Comparison of ENCODE assay signal across 17 cellular contexts in the genomic region with DNA sequence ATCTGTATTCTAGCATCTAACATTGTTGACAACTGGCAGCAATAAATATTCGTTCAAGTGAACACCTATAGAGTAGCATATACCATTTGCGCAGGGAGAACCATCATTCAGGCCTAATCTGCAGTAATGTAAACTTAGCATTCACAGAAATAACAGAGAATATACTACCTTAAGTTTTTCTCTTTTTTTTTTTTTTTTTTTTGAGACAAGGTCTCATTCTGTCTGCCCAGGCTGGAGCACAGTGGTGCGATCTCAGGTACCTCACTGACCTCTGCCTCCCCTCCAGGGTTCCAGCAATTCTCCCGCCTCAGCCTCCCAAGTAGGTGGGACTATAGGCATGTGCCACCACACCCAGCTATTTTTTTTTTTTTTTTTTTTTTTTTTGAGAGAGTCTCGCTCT. TPM values are rescaled to one million over a fixed set of nuclear protein-coding genes. Genes with fewer than 3 reads are reported as not detected.
A peak's percentile ranks its signal among the peaks of the same experiment; 100 is the strongest.
DNase-seq lines count a peak whose midpoint lies in the region; ATAC-seq and TF ChIP-seq lines count a peak whose summit lies in the region.
"Had no signal": no experiment of that assay in that cellular context is flagged by ENCODE, and none has a peak within 500 bp of the region (broad histone marks: within the 10 kb centered on the region; RNA-seq: fewer than 3 reads in every experiment).

No MANE protein-coding gene starts in this region.

- H2AFZ ChIP-seq in smooth muscle cell (ENCODE audit: low read depth) = no peak overlapping the region

- H3K9me3 ChIP-seq in Caco-2 = no peaks in the 10 kb centered on the region
- H3K9me3 ChIP-seq in T-helper 17 cell (ENCODE audit: control insufficient read depth, low read length, poor library complexity, severe bottlenecking) = no peaks in the 10 kb centered on the region
- no peaks in the 10 kb centered on the region for H3K9me3 ChIP-seq in smooth muscle cell (replicated peaks; ENCODE audit: low read depth)
- H3K9me3 ChIP-seq in transverse colon = no peaks in the 10 kb centered on the region
- H3K9me3 ChIP-seq: BE2C, MG63 had no signal

- H3F3A ChIP-seq in smooth muscle cell (ENCODE audit: low read depth) = no peaks in the 10 kb centered on the region

- peak overlapping the region; percentile 3 for H3K27ac ChIP-seq in smooth muscle cell (ENCODE audit: low read depth)
- H3K27ac ChIP-seq in transverse colon = no peak overlapping the region

- 100% methylated on average over 5 of the region's 5 CpGs for WGBS in smooth muscle cell (ENCODE audit: low lambda C conversion rate)
- WGBS in transverse colon (ENCODE audit: low coverage in 1 of 2), 2 donors = 95 to 100% methylated on average over 4 to 5 of the region's 5 CpGs

- intact Hi-C loops in Caco-2 (cut with micrococcal nuclease; ENCODE audit: unreplicated experiment) (no loop called here), transverse colon (cut with DNase I; ENCODE audit: low total_unique reads) (no loop called here)

- H3K9ac ChIP-seq in smooth muscle cell (ENCODE audit: low read depth) = no peak overlapping the region

- peaks cover 78% of the 10 kb centered on the region for H4K20me1 ChIP-seq in smooth muscle cell (ENCODE audit: low read depth)

- in situ Hi-C loops in transverse colon (cut with MboI; ENCODE audit: low pct_ligation_motif_present in 1 of 4, low pct_unique_long_range_greater_than_20kb in 1 of 4, low sequenced_read_pairs in 3 of 4) = no loop called here

- H3K4me3 ChIP-seq in Caco-2 (ENCODE audit: low read depth, low read length) = no peak overlapping the region
- no peak overlapping the region for H3K4me3 ChIP-seq in smooth muscle cell
- no peak overlapping the region for H3K4me3 ChIP-seq in transverse colon
- H3K4me3 ChIP-seq: MG63 had no signal

- peak overlapping the region; percentile 75 for H3K27ac Mint-ChIP-seq in Caco-2 (ENCODE audit: unreplicated experiment)
- H3K27ac Mint-ChIP-seq in T-helper 17 cell = peak overlapping the region; percentile 69
- H3K27ac Mint-ChIP-seq in endothelial cell (ENCODE audit: unreplicated experiment) = peak overlapping the region; percentile 14

- H3K27me3 ChIP-seq in Caco-2 (replicated peaks; ENCODE audit: control insufficient read depth, insufficient read depth, low read length) (no peaks in the 10 kb centered on the region), smooth muscle cell (ENCODE audit: low read depth) (no peaks in the 10 kb centered on the region), transverse colon (no peaks in the 10 kb centered on the region)
- H3K27me3 ChIP-seq: BE2C, MG63 had no signal

- H3K4me1 ChIP-seq in Caco-2 (peaks cover 42% of the 10 kb centered on the region), smooth muscle cell (ENCODE audit: low read depth) (no peaks in the 10 kb centered on the region), transverse colon (no peaks in the 10 kb centered on the region)
- H3K4me1 ChIP-seq: BE2C had no signal

- no peaks in the 10 kb centered on the region for H3K27me3 Mint-ChIP-seq in Caco-2 (ENCODE audit: insufficient read depth, unreplicated experiment)
- H3K27me3 Mint-ChIP-seq in T-helper 17 cell = no peaks in the 10 kb centered on the region
- H3K27me3 Mint-ChIP-seq in endothelial cell (ENCODE audit: unreplicated experiment) = no peaks in the 10 kb centered on the region

- no peak for TF ChIP-seq EP300 in transverse colon (IDR thresholded peaks at IDR 0.05; ENCODE audit: low read depth)

- no TSS peak for BruUV-seq in Caco-2 (replicated peaks; lab: Mats Ljungman, UMichigan)

- H3K36me3 Mint-ChIP-seq in Caco-2 (ENCODE audit: insufficient read depth, unreplicated experiment) (peaks cover 81% of the 10 kb centered on the region), T-helper 17 cell (ENCODE audit: low read depth) (peaks cover 3% of the 10 kb centered on the region), endothelial cell (ENCODE audit: low read depth, unreplicated experiment) (peaks cover 5% of the 10 kb centered on the region)

- CTCF ChIA-PET in Caco-2 (lab: Charles Lee) = interaction anchor here (0.6 to 1.8 kb wide), 5 partner anchors 17 to 621 kb away, joined by 3 to 5 read pairs (median 4); no protein-coding TSS in a partner anchor

- H3K4me3 Mint-ChIP-seq in Caco-2 (ENCODE audit: unreplicated experiment) = peak overlapping the region; percentile 27
- no peak overlapping the region for H3K4me3 Mint-ChIP-seq in T-helper 17 cell
- no peak overlapping the region for H3K4me3 Mint-ChIP-seq in endothelial cell (ENCODE audit: unreplicated experiment)

- H3K79me2 ChIP-seq in smooth muscle cell (ENCODE audit: low read depth) = peaks cover 75% of the 10 kb centered on the region

- TF ChIP-seq CTCF in Caco-2 (IDR thresholded peaks at IDR 0.05; ENCODE audit: insufficient read depth in 1 of 2, low read depth in 1 of 2, low read length in 1 of 2, severe bottlenecking in 1 of 2, unreplicated experiment in 1 of 2) = no peak
- no peak for TF ChIP-seq CTCF in endothelial cell (IDR thresholded peaks at IDR 0.05; ENCODE audit: unreplicated experiment)
- no peak for TF ChIP-seq CTCF in smooth muscle cell (IDR thresholded peaks at IDR 0.05; ENCODE audit: borderline replicate concordance, insufficient read depth, poor library complexity, severe bottlenecking)
- TF ChIP-seq CTCF in transverse colon (IDR thresholded peaks at IDR 0.05) = no peak

- ATAC-seq in T-helper 17 cell = no peak

- POLR2A ChIA-PET in Caco-2 (lab: Charles Lee) = no interaction called here

- no peak for DNase-seq in Caco-2
- no peak for DNase-seq in T-helper 17 cell
- DNase-seq in endothelial cell (ENCODE audit: low spot score) = no peak
- no peak for DNase-seq in smooth muscle cell (lab: John Stamatoyannopoulos, UW; ENCODE audit: unreplicated experiment)
- DNase-seq in activated CD4-positive, alpha-beta T cell treated with anti-CD3 and anti-CD28 coated beads, Interleukin-2, amount 50 U/mL, for 1 hour = no peak
- DNase-seq in iPS-NIHi11 (ENCODE audit: low spot score) = no peak
- no peak for DNase-seq in transverse colon
- DNase-seq: BE2C, EL, GF-D8, MG63, NCI-H1417, NCI-H1694 treated with DMSO at 0.1 percent for 48 hours, NCI-H2081 treated with DMSO at 0.1 percent for 48 hours, NCI-H2171 treated with DMSO at 0.1 percent for 48 hours, NCI-H524 treated with DMSO at 0.1 percent for 48 hours, Right ventricle myocardium superior had no signal

- H3K4me2 ChIP-seq in smooth muscle cell = no peak overlapping the region

- TF ChIP-seq POLR2A in transverse colon (IDR thresholded peaks at IDR 0.05) = no peak

- H3K9me3 Mint-ChIP-seq in Caco-2 (ENCODE audit: unreplicated experiment) = no peaks in the 10 kb centered on the region
- no peaks in the 10 kb centered on the region for H3K9me3 Mint-ChIP-seq in endothelial cell (ENCODE audit: unreplicated experiment)

- H3K4me1 Mint-ChIP-seq in Caco-2 (ENCODE audit: low read depth, unreplicated experiment) (peaks cover 22% of the 10 kb centered on the region), T-helper 17 cell (peaks cover 20% of the 10 kb centered on the region), endothelial cell (ENCODE audit: unreplicated experiment) (peaks cover 3% of the 10 kb centered on the region)

- H3K36me3 ChIP-seq in Caco-2 (ENCODE audit: control insufficient read depth, insufficient read depth, low read length) (no peaks in the 10 kb centered on the region), smooth muscle cell (ENCODE audit: low read depth) (peaks cover 2% of the 10 kb centered on the region), transverse colon (peaks cover 0 to 7% (median 0%) of the 10 kb centered on the region in 4 donors)

RNA-seq across cellular contexts. Expression of a gene that starts 12.1 kb away (rescaled TPM):
- 87.5 and 96.2 TPM in 2 replicates for total RNA-seq in Caco-2 (2022)
- total RNA-seq in T-helper 17 cell = 10 to 100 TPM; 33.9 to 37.3 TPM
- 87.7 TPM for total RNA-seq in endothelial cell (ENCODE audit: unreplicated experiment)
- 18.8 and 19.5 TPM in 2 replicates for total RNA-seq in smooth muscle cell
- polyA plus RNA-seq in smooth muscle cell = 20.4 and 26.3 TPM in 2 replicates
- total RNA-seq in transverse colon = 10 to 100 TPM; 22.5 to 52.1 (median 31.7) TPM

Comparison
In these comparisons a context has a peak if more than half of its experiments do, and no peak if none do; other contexts are left out.
1. H3K27ac Mint-ChIP-seq: peak in every context shown above with its lines; median percentile 75 in Caco-2; 69 in T-helper 17 cell; 14 in endothelial cell.